20 cellular contexts compared by ENCODE assay signal in the genomic region with DNA sequence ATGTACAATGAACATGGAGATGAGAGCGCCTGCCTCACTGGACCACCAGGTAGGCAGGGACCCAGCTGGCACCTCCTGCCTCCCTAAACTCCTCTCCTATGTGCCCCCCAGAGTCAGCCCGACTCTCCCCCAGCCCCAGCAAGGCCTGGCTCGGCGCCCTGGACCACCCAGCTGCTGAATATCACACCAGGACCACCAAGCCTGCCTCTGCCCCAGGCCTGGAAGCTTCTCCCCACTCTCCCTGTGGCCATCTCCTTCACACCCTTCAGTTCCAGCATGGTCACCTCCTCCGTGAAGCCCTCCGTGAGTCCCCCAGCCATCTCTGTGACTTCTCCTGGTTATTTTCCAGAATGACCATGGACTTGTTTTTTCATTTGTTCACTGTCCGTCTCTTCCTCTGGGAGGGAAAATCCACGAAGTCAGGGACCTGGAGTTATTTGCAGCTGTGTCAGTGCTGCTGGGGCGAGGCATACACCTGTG. TPM values are rescaled to one million over a fixed set of nuclear protein-coding genes. Genes with fewer than 3 reads are reported as not detected.
A peak's percentile ranks its signal among the peaks of the same experiment; 100 is the strongest.
DNase-seq lines count a peak whose midpoint lies in the region; ATAC-seq and TF ChIP-seq lines count a peak whose summit lies in the region.
"Had no signal": no experiment of that assay in that cellular context is flagged by ENCODE, and none has a peak within 500 bp of the region (broad histone marks: within the 10 kb centered on the region; RNA-seq: fewer than 3 reads in every experiment).

No MANE protein-coding gene starts in this region.

- no peak overlapping the region for H3K4me3 Mint-ChIP-seq in activated CD4-positive, alpha-beta T cell treated with anti-CD3 and anti-CD28 coated beads, Interleukin-2, amount 10 ng/mL, durations not matched to agents 7 days and 5 days
- H3K4me3 Mint-ChIP-seq in IgD-negative memory B cell: peak overlapping the region in 2 of 4 donors; percentile 38 to 77
- peak overlapping the region; percentile 6 for H3K4me3 Mint-ChIP-seq in central memory CD8-positive, alpha-beta T cell

- peaks cover 97% of the 10 kb centered on the region in 2 experiments for H3K4me1 ChIP-seq in neutrophil (ENCODE audit: control insufficient read depth in 1 of 2, insufficient read depth in 1 of 2, low read depth in 1 of 2, low read length in 1 of 2)
- H3K4me1 ChIP-seq in tibial artery: no peaks in the 10 kb centered on the region

- intact Hi-C loops in tibial artery (cut with DNase I; ENCODE audit: low total_unique reads): no loop called here

- CTCF ChIA-PET in activated CD4-positive, alpha-beta T cell treated with anti-CD3 and anti-CD28 coated beads, Interleukin-2, amount 10 ng/mL, durations not matched to agents 7 days and 5 days (lab: Charles Lee): interaction anchor here (0.6 to 3.6 kb wide), 2 partner anchors 152 to 546 kb away, joined by 4 to 18 read pairs; no protein-coding TSS in a partner anchor

- no peaks in the 10 kb centered on the region for H3K9me3 Mint-ChIP-seq in activated CD4-positive, alpha-beta T cell treated with anti-CD3 and anti-CD28 coated beads, Interleukin-2, amount 10 ng/mL, durations not matched to agents 7 days and 5 days
- H3K9me3 Mint-ChIP-seq in IgD-negative memory B cell: no peaks in the 10 kb centered on the region
- H3K9me3 Mint-ChIP-seq in central memory CD8-positive, alpha-beta T cell: no peaks in the 10 kb centered on the region

- H3K36me3 ChIP-seq in neutrophil: no peaks in the 10 kb centered on the region
- H3K36me3 ChIP-seq in tibial artery: no peaks in the 10 kb centered on the region
- H3K36me3 ChIP-seq: BLaER1, left ventricle myocardium inferior had no signal

- H3K27me3 ChIP-seq in neutrophil: no peaks in the 10 kb centered on the region
- no peaks in the 10 kb centered on the region for H3K27me3 ChIP-seq in tibial artery
- H3K27me3 ChIP-seq: BLaER1 had no signal

- peak overlapping the region; percentile 77 for H3K27ac Mint-ChIP-seq in activated CD4-positive, alpha-beta T cell treated with anti-CD3 and anti-CD28 coated beads, Interleukin-2, amount 10 ng/mL, durations not matched to agents 7 days and 5 days
- H3K27ac Mint-ChIP-seq in IgD-negative memory B cell: peak overlapping the region in 2 of 3 donors; percentile 83 to 87
- peak overlapping the region; percentile 88 for H3K27ac Mint-ChIP-seq in central memory CD8-positive, alpha-beta T cell (ENCODE audit: low read depth)

- no peak for DNase-seq in activated CD4-positive, alpha-beta T cell treated with anti-CD3 and anti-CD28 coated beads, Interleukin-2, amount 10 ng/mL, durations not matched to agents 7 days and 5 days
- DNase-seq in activated CD4-positive, alpha-beta T cell treated with anti-CD3 and anti-CD28 coated beads, Interleukin-2, amount 50 U/mL, for 48 hours: no peak
- DNase-seq in central memory CD8-positive, alpha-beta T cell (ENCODE audit: low spot score in 2 of 2): no peak
- DNase-seq in tibial artery (no peak), NCI-H1105 treated with DMSO at 0.1 percent for 48 hours (lab: John Stamatoyannopoulos, UW) (no peak), NCI-H2107 treated with DMSO at 0.1 percent for 48 hours (lab: John Stamatoyannopoulos, UW; ENCODE audit: unreplicated experiment) (no peak)
- DNase-seq: activated CD4-positive, alpha-beta T cell treated with anti-CD3 and anti-CD28 coated beads for 4 hours; dermis blood vessel endothelial cell; GDM1; head of caudate nucleus; left ventricle myocardium inferior; NCI-H1436; stimulated activated CD4-positive, alpha-beta T cell treated with anti-CD3 and anti-CD28 coated beads, Interleukin-12 subunit alpha, Interleukin-12 subunit beta, amount 100 ng/mL, for 4 hours had no signal

- no peak overlapping the region for H3K4me3 ChIP-seq in neutrophil (ENCODE audit: low read depth in 1 of 2, low read length in 1 of 2)
- no peak overlapping the region for H3K4me3 ChIP-seq in tibial artery
- H3K4me3 ChIP-seq: BLaER1, left ventricle myocardium inferior had no signal

- no peak for ATAC-seq in central memory CD8-positive, alpha-beta T cell (replicated peaks; ENCODE audit: extremely low read depth, poor library complexity, severe bottlenecking)

- POLR2A ChIA-PET in activated CD4-positive, alpha-beta T cell treated with anti-CD3 and anti-CD28 coated beads, Interleukin-2, amount 10 ng/mL, durations not matched to agents 7 days and 5 days (lab: Charles Lee): no interaction called here

- peak overlapping the region; percentile 100 for H3K27ac ChIP-seq in neutrophil
- no peak overlapping the region for H3K27ac ChIP-seq in tibial artery
- H3K27ac ChIP-seq: BLaER1, left ventricle myocardium inferior had no signal

- no peak for TF ChIP-seq CTCF in neutrophil (IDR thresholded peaks at IDR 0.05)
- no peak for TF ChIP-seq CTCF in tibial artery (IDR thresholded peaks at IDR 0.05)

- no peaks in the 10 kb centered on the region for H3K9me3 ChIP-seq in neutrophil
- H3K9me3 ChIP-seq in tibial artery: no peaks in the 10 kb centered on the region
- H3K9me3 ChIP-seq: BLaER1, left ventricle myocardium inferior had no signal

- no peaks in the 10 kb centered on the region for H3K27me3 Mint-ChIP-seq in activated CD4-positive, alpha-beta T cell treated with anti-CD3 and anti-CD28 coated beads, Interleukin-2, amount 10 ng/mL, durations not matched to agents 7 days and 5 days
- peaks cover 4% of the 10 kb centered on the region for H3K27me3 Mint-ChIP-seq in IgD-negative memory B cell
- no peaks in the 10 kb centered on the region for H3K27me3 Mint-ChIP-seq in central memory CD8-positive, alpha-beta T cell

- no peaks in the 10 kb centered on the region for H3K36me3 Mint-ChIP-seq in activated CD4-positive, alpha-beta T cell treated with anti-CD3 and anti-CD28 coated beads, Interleukin-2, amount 10 ng/mL, durations not matched to agents 7 days and 5 days (ENCODE audit: low read depth)
- H3K36me3 Mint-ChIP-seq in IgD-negative memory B cell: no peaks in the 10 kb centered on the region
- peaks cover 1% of the 10 kb centered on the region for H3K36me3 Mint-ChIP-seq in central memory CD8-positive, alpha-beta T cell (ENCODE audit: insufficient read depth)

- H3K4me1 Mint-ChIP-seq in activated CD4-positive, alpha-beta T cell treated with anti-CD3 and anti-CD28 coated beads, Interleukin-2, amount 10 ng/mL, durations not matched to agents 7 days and 5 days: peaks cover 83% of the 10 kb centered on the region
- peaks cover 31 to 53% (median 49%) of the 10 kb centered on the region in 3 donors for H3K4me1 Mint-ChIP-seq in IgD-negative memory B cell
- H3K4me1 Mint-ChIP-seq in central memory CD8-positive, alpha-beta T cell: peaks cover 75% of the 10 kb centered on the region

RNA-seq across cellular contexts. Expression of gene LSP1, which starts 6.4 kb away (rescaled TPM):
- total RNA-seq in activated CD4-positive, alpha-beta T cell treated with anti-CD3 and anti-CD28 coated beads, Interleukin-2, amount 10 ng/mL, durations not matched to agents 7 days and 5 days: 100 to 1,000 TPM; 668 to 687 TPM
- polyA plus RNA-seq in IgD-negative memory B cell: 841 TPM
- total RNA-seq: dermis blood vessel endothelial cell had no signal

RNA-seq across cellular contexts. Expression of gene TNNI2, which starts 7.7 kb away (rescaled TPM):
- not detected for total RNA-seq in activated CD4-positive, alpha-beta T cell treated with anti-CD3 and anti-CD28 coated beads, Interleukin-2, amount 10 ng/mL, durations not matched to agents 7 days and 5 days
- polyA plus RNA-seq in IgD-negative memory B cell: 8.0 TPM
- total RNA-seq: dermis blood vessel endothelial cell, left ventricle myocardium inferior, M059J, osteoblast had no signal

RNA-seq across cellular contexts. Expression of gene SYT8, which starts 11.7 kb away (rescaled TPM):
- not detected for total RNA-seq in activated CD4-positive, alpha-beta T cell treated with anti-CD3 and anti-CD28 coated beads, Interleukin-2, amount 10 ng/mL, durations not matched to agents 7 days and 5 days
- polyA plus RNA-seq in IgD-negative memory B cell: not detected
- total RNA-seq: dermis blood vessel endothelial cell, left ventricle myocardium inferior, M059J, subcutaneous adipose tissue had no signal

RNA-seq across cellular contexts. Expression of gene PRR33, which starts 45.2 kb away (rescaled TPM):
- total RNA-seq in activated CD4-positive, alpha-beta T cell treated with anti-CD3 and anti-CD28 coated beads, Interleukin-2, amount 10 ng/mL, durations not matched to agents 7 days and 5 days: under 1 TPM in 1 of 2 experiments, not detected in 1; 0.05 TPM
- 0.60 TPM for polyA plus RNA-seq in IgD-negative memory B cell
- total RNA-seq: bronchial epithelial cell, dermis blood vessel endothelial cell, M059J, osteoblast, subcutaneous adipose tissue had no signal
